17 cellular contexts compared by ENCODE assay signal in the genomic region with DNA sequence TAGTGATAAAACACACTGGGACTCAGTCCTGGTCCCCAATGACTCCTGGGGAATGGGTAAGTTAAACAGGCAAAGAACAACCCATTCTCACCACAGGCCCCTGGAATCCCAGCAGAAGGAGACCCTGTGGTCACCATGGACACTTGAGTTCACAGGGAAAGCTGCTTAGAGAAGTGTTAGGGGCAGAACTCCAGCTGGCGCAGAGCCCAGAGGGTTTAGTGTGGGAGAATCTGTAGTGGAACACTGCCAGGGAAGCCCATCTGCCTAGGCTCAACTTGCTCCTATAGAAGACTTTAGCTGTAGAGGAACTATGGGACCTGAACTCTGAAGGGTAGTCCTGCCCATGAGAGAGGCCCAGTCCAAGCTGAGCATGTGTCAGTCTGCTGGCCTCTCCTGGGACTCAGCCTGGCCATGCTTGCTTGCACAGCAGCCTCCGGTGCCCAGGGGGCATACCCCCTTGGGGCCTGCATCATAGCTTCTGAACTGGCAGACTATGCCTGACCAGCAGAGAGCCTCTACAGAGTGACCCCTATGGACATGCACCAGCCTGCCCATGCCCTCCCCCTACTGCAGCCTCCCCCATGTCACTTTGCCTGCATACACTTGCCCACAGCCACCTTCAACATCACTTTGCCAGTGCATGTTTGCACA.
"Had no signal": no experiment of that assay in that cellular context is flagged by ENCODE, and none has a peak within 500 bp of the region (broad histone marks: within the 10 kb centered on the region; RNA-seq: fewer than 3 reads in every experiment).

No MANE protein-coding gene starts in this region.

- ATAC-seq: activated T-cell treated with anti-CD3 and anti-CD28 coated beads, Interleukin-2, amount 50 U/mL, for 4 hours; heart right ventricle; left ventricle myocardium superior; mucosa of descending colon had no signal

- H3K27ac ChIP-seq: breast epithelium, heart right ventricle, tibial nerve had no signal

- H3K27me3 ChIP-seq: heart right ventricle, tibial nerve had no signal

- H3K36me3 ChIP-seq: breast epithelium, heart right ventricle, tibial nerve had no signal

- H3K9me3 ChIP-seq: breast epithelium, mucosa of descending colon, tibial nerve had no signal

- DNase-seq: activated CD4-positive, alpha-beta T cell treated with anti-CD3 and anti-CD28 coated beads, Interleukin-2, amount 50 U/mL, for 1 hour; activated CD4-positive, CD25-positive, alpha-beta regulatory T cell treated with anti-CD3 and anti-CD28 coated beads, Interleukin-2, amount 50 U/mL, for 72 hours; activated CD8-positive, alpha-beta memory T cell treated with anti-CD3 and anti-CD28 coated beads, Interleukin-2, amount 50 U/mL, for 4 hours; activated gamma-delta T cell; activated T-cell treated with anti-CD3 and anti-CD28 coated beads, Interleukin-2, amount 50 U/mL, for 4 hours; cortex of kidney; heart right ventricle; kidney glomerular epithelial cell; left ventricle myocardium superior; mucosa of descending colon; naive B cell; stimulated activated CD4-positive, alpha-beta T cell treated with anti-CD3 and anti-CD28 coated beads, Interleukin-12 subunit alpha, Interleukin-12 subunit beta, amount 100 ng/mL, for 4 hours; stimulated activated CD4-positive, alpha-beta T cell treated with anti-CD3 and anti-CD28 coated beads, Interleukin-1b, Interleukin-23, amount 100 ng/mL, for 48 hours; stimulated activated CD8-positive, alpha-beta memory T cell treated with anti-CD3 and anti-CD28 coated beads, Interleukin-4, amount 100 ng/mL, for 48 hours; stimulated activated naive CD4-positive, alpha-beta T cell treated with Interleukin-2 at 50 U/mL for 16 hours had no signal

- H3K4me3 ChIP-seq: breast epithelium, heart right ventricle, mucosa of descending colon, tibial nerve had no signal

- H3K4me1 ChIP-seq: breast epithelium, heart right ventricle, tibial nerve had no signal
